Comparison of ENCODE assay signal across 8 cellular contexts in genomic region chr14:65847065-65847847, GRCh38.
DNase-seq lines count a peak whose midpoint lies in the region; ATAC-seq, FAIRE-seq and TF ChIP-seq lines count a peak whose summit lies in the region.

No MANE protein-coding gene starts in this region.

- ATAC-seq in GM21529 (IDR thresholded peaks at IDR 0.05; ENCODE audit: unreplicated experiment) (peak; percentile 66), sciatic nerve (no peak)

- no peaks in the 10 kb centered on the region for H3K27me3 ChIP-seq in adrenal gland

- no peak overlapping the region for H3K4me3 ChIP-seq in adrenal gland

- 48 to 67% (median 54%) methylated on average over 7 of the region's 7 CpGs for WGBS in adrenal gland, 4 donors

- TF ChIP-seq POLR2A in adrenal gland (IDR thresholded peaks at IDR 0.05) = no peak

- no peak for TF ChIP-seq CTCF in adrenal gland (IDR thresholded peaks at IDR 0.05)

- no peaks in the 10 kb centered on the region for H3K9me3 ChIP-seq in adrenal gland (replicated peaks in 1 of 3)

- no peak for FAIRE-seq in RCC 7860 (lab: Jason Lieb, UNC)

- no peaks in the 10 kb centered on the region for H3K36me3 ChIP-seq in adrenal gland (replicated peaks in 1 of 2)

- H3K27ac ChIP-seq in adrenal gland = peak overlapping the region in 1 of 5 donors; percentile 29

- DNase-seq in T-helper 2 cell = peak in 4 of 5 experiments; percentile 30 to 98 (median 74)
- peak in 4 of 7 donors; percentile 25 to 47 (median 36) for DNase-seq in adrenal gland
- peak; percentile 43 to 91 (median 78) for DNase-seq in stimulated activated naive CD4-positive, alpha-beta T cell (lab: John Stamatoyannopoulos, UW)
- DNase-seq in HPDE6-E6E7 (ENCODE audit: extremely low spot score) = no peak
- DNase-seq in sciatic nerve (ENCODE audit: low spot score) = no peak
- DNase-seq in RCC 7860 (ENCODE audit: low spot score) = no peak
- DNase-seq in HCEC 1CT = no peak

- intact Hi-C loops in adrenal gland (cut with DNase I) = no loop called here
- intact Hi-C loops in sciatic nerve (cut with DNase I) = no loop called here

- peaks cover 0 to 10% of the 10 kb centered on the region in 2 donors for H3K4me1 ChIP-seq in adrenal gland (replicated peaks in 1 of 2)

Comparison
In these comparisons a context has a peak if more than half of its experiments do, and no peak if none do; other contexts are left out.
1. DNase-seq: peak in T-helper 2 cell (4 of 5), adrenal gland (4 of 7) and stimulated activated naive CD4-positive, alpha-beta T cell (6 of 6); none in HPDE6-E6E7 (single experiment), sciatic nerve (single experiment), RCC 7860 (single experiment) and HCEC 1CT (single experiment).